Comparison of ENCODE assay signal across 1 cellular context in the genomic region with DNA sequence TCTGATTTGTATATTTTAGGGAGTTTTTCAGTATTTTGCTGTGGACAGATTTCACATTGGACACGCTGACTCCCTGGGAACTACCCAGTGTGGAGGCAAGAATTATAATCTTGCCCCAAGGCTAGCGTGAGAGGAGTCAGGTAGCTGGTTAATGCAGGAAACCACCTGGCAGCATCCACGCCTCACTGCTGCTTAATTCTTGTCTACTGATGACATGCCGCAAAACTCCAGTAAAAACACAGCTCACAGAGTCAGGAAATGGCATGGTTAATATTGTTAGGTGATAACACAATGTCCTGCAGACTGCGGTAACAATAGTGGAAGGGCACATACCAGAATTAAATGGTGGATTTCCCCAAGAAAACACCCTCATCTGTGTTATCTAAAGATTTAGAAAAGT.
TF ChIP-seq lines count a peak whose summit lies in the region.

No MANE protein-coding gene starts in this region.

TF ChIP-seq in HEK293T, 16 proteins besides CTCF, POLR2A, EP300 and RAD21 (continued from another document):
- TF ChIP-seq LEF1 (IDR thresholded peaks at IDR 0.05; ENCODE audit: borderline replicate concordance) (no peak), FOXA1 (IDR thresholded peaks at IDR 0.05) (no peak), TARDBP (IDR thresholded peaks at IDR 0.05) (no peak)
